ENCODE assay signal across 20 cellular contexts in genomic region chr7:143322646-143323343, GRCh38. TPM values are rescaled to one million over a fixed set of nuclear protein-coding genes. Genes with fewer than 3 reads are reported as not detected.
A peak's percentile ranks its signal among the peaks of the same experiment; 100 is the strongest.
DNase-seq lines count a peak whose midpoint lies in the region; ATAC-seq, FAIRE-seq and TF ChIP-seq lines count a peak whose summit lies in the region.
"Had no signal": no experiment of that assay in that cellular context is flagged by ENCODE, and none has a peak within 500 bp of the region (broad histone marks: within the 10 kb centered on the region; RNA-seq: fewer than 3 reads in every experiment).

No MANE protein-coding gene starts in this region.

- H2BK15ac ChIP-seq in H1 (ENCODE audit: low read length): 0 out of 2 replicates have a peak overlapping the region, but pooled peaks have one; percentile 61

- H3K4me3 ChIP-seq in H1 (ENCODE audit: extremely low read depth in 1 of 4, insufficient read depth in 2 of 4, low read depth in 3 of 4, low read length in 4 of 4): no peak overlapping the region
- H3K4me3 ChIP-seq in MM.1S (ENCODE audit: low read length): no peak overlapping the region
- H3K4me3 ChIP-seq: thoracic aorta had no signal

- no peak overlapping the region for H3K18ac ChIP-seq in H1 (ENCODE audit: extremely low read depth, low read length)

- DNase-seq in ELF-1 (ENCODE audit: low read depth, low spot score) (peak; percentile 43), H1 (ENCODE audit: low read depth in 1 of 2, low spot score in 2 of 2) (no peak), nephron progenitor cell (peak; percentile 23), MM.1S (no peak)
- DNase-seq: activated CD8-positive, alpha-beta memory T cell treated with anti-CD3 and anti-CD28 coated beads, Interleukin-2, amount 50 U/mL, for 4 hours; activated naive CD4-positive, alpha-beta T cell treated with anti-CD3 and anti-CD28 coated beads for 36 hours; brain microvascular endothelial cell; effector CD8-positive, alpha-beta T cell; NCI-H2107; NCI-H774; stimulated activated CD8-positive, alpha-beta memory T cell treated with anti-CD3 and anti-CD28 coated beads, Interleukin-4, amount 100 ng/mL, for 48 hours had no signal

- no peaks in the 10 kb centered on the region for H3K9me3 Mint-ChIP-seq in nephron progenitor cell
- H3K9me3 Mint-ChIP-seq: activated naive CD4-positive, alpha-beta T cell treated with anti-CD3 and anti-CD28 coated beads for 36 hours; natural killer cell treated with Interleukin-12 subunit alpha and Interleukin-12 subunit beta and Interleukin-15 and Interleukin-18, amount 100 ng/mL, for 72 hours; T-helper 1 cell treated with Interleukin-12 subunit alpha and Interleukin-12 subunit beta and Interleukin-4 antibody, amounts not matched to agents 30 μg/mL and 1 μg/mL, for 36 hours had no signal

- H3K14ac ChIP-seq in H1 (ENCODE audit: insufficient read length): no peak overlapping the region

- no peak overlapping the region for H3K4me2 ChIP-seq in H1 (ENCODE audit: insufficient read depth in 1 of 2, low read depth in 2 of 2, low read length in 2 of 2)
- no peak overlapping the region for H3K4me2 ChIP-seq in MM.1S (ENCODE audit: low read depth, low read length)

- H3K27ac ChIP-seq in H1 (ENCODE audit: low read depth, low read length): no peak overlapping the region
- no peak overlapping the region for H3K27ac ChIP-seq in MM.1S (ENCODE audit: low read length)
- H3K27ac ChIP-seq: brain microvascular endothelial cell, thoracic aorta had no signal

- H2AK5ac ChIP-seq in H1 (ENCODE audit: low read depth, low read length): no peak overlapping the region

- peaks cover 0 to 5% (median 0%) of the 10 kb centered on the region in 4 experiments; a peak in 1 of 7 replicates for H3K4me1 ChIP-seq in H1 (replicated peaks in 1 of 4; ENCODE audit: control insufficient read depth in 3 of 4, insufficient read depth in 4 of 4, low read length in 3 of 4)
- no peaks in the 10 kb centered on the region for H3K4me1 ChIP-seq in MM.1S (ENCODE audit: low read length)

- ATAC-seq in HG03442 (IDR thresholded peaks at IDR 0.05; ENCODE audit: unreplicated experiment) (no peak), GM21737 (IDR thresholded peaks at IDR 0.05; ENCODE audit: unreplicated experiment) (no peak)
- ATAC-seq: activated CD4-positive, CD25-positive, alpha-beta regulatory T cell treated with anti-CD3 and anti-CD28 coated beads, Interleukin-2, amount 50 U/mL, for 24 hours; natural killer cell treated with Interleukin-12 subunit alpha and Interleukin-12 subunit beta and Interleukin-15 and Interleukin-18, amount 100 ng/mL, for 72 hours had no signal

- no peaks in the 10 kb centered on the region for H3K79me1 ChIP-seq in H1 (ENCODE audit: low read depth, low read length)

- H3K9me3 ChIP-seq in H1 (ENCODE audit: insufficient read depth in 2 of 2, low read depth in 1 of 2, low read length in 1 of 2): no peaks in the 10 kb centered on the region
- H3K9me3 ChIP-seq in MM.1S (replicated peaks; ENCODE audit: insufficient read depth, low read length): no peaks in the 10 kb centered on the region
- H3K9me3 ChIP-seq: thoracic aorta had no signal

- peak overlapping the region; percentile 97 for H3K27ac Mint-ChIP-seq in nephron progenitor cell
- H3K27ac Mint-ChIP-seq: activated naive CD4-positive, alpha-beta T cell treated with anti-CD3 and anti-CD28 coated beads for 36 hours; natural killer cell treated with Interleukin-12 subunit alpha and Interleukin-12 subunit beta and Interleukin-15 and Interleukin-18, amount 100 ng/mL, for 72 hours had no signal

- no peak for TF ChIP-seq CTCF in H1 (IDR thresholded peaks at IDR 0.05; ENCODE audit: control extremely low read depth in 1 of 3, insufficient read depth in 1 of 3, low read depth in 1 of 3, low read length in 3 of 3)
- TF ChIP-seq CTCF in nephron progenitor cell (IDR thresholded peaks at IDR 0.05): no peak
- no peak for TF ChIP-seq CTCF in MM.1S (IDR thresholded peaks at IDR 0.05; ENCODE audit: low read length)

- no peaks in the 10 kb centered on the region for H3K23me2 ChIP-seq in H1 (ENCODE audit: low read depth, low read length)

- no peak overlapping the region for H3K23ac ChIP-seq in H1 (ENCODE audit: insufficient read length)

- H4K20me1 ChIP-seq in H1 (replicated peaks in 1 of 2; ENCODE audit: control insufficient read depth in 1 of 2, insufficient read depth in 2 of 2, low read length in 2 of 2) (no peaks in the 10 kb centered on the region), MM.1S (ENCODE audit: insufficient read depth, low read length) (no peaks in the 10 kb centered on the region)

- no peaks in the 10 kb centered on the region for H3K36me3 ChIP-seq in H1 (ENCODE audit: control insufficient read depth in 2 of 4, insufficient read depth in 4 of 4, low read length in 3 of 4)
- H3K36me3 ChIP-seq in MM.1S (replicated peaks; ENCODE audit: insufficient read depth, low read length): no peaks in the 10 kb centered on the region
- H3K36me3 ChIP-seq: brain microvascular endothelial cell, thoracic aorta had no signal

- H3K9me2 ChIP-seq in MM.1S (replicated peaks; ENCODE audit: insufficient read depth, low read length): no peaks in the 10 kb centered on the region

- no peak overlapping the region for H2BK120ac ChIP-seq in H1 (replicated peaks; ENCODE audit: low read depth, low read length)

- H2BK5ac ChIP-seq in H1 (ENCODE audit: low read depth, low read length): no peak overlapping the region

- no peak overlapping the region for H4K91ac ChIP-seq in H1 (replicated peaks; ENCODE audit: insufficient read length, low read length)

- CTCF ChIA-PET in H1 (lab: Charles Lee; ENCODE audit: partially characterized antibody): interaction anchor here (1.0 to 4.5 kb wide), 9 partner anchors 11 to 61 kb away, joined by 3 to 30 read pairs (median 4); no protein-coding TSS in a partner anchor

- no peak overlapping the region; the same call in 1 of the 2 replicates for H2BK12ac ChIP-seq in H1 (ENCODE audit: low read depth, low read length)

- no peak overlapping the region for H4K5ac ChIP-seq in H1 (ENCODE audit: insufficient read length, low read depth, low read length)

- H3K4me3 Mint-ChIP-seq in nephron progenitor cell: no peak overlapping the region
- H3K4me3 Mint-ChIP-seq: activated naive CD4-positive, alpha-beta T cell treated with anti-CD3 and anti-CD28 coated beads for 36 hours; natural killer cell treated with Interleukin-12 subunit alpha and Interleukin-12 subunit beta and Interleukin-15 and Interleukin-18, amount 100 ng/mL, for 72 hours; T-helper 1 cell treated with Interleukin-12 subunit alpha and Interleukin-12 subunit beta and Interleukin-4 antibody, amounts not matched to agents 30 μg/mL and 1 μg/mL, for 36 hours had no signal

- peaks cover 11% of the 10 kb centered on the region for H3K27me3 Mint-ChIP-seq in nephron progenitor cell (ENCODE audit: low read depth, poor library complexity)

- no peaks in the 10 kb centered on the region for H3K27me3 ChIP-seq in H1 (replicated peaks in 1 of 4; ENCODE audit: control insufficient read depth in 3 of 4, extremely low read depth in 1 of 4, insufficient read depth in 3 of 4, low read length in 3 of 4)
- H3K27me3 ChIP-seq in MM.1S (replicated peaks; ENCODE audit: insufficient read depth, low read length): no peaks in the 10 kb centered on the region
- H3K27me3 ChIP-seq: brain microvascular endothelial cell had no signal

- TF ChIP-seq EP300 in H1 (IDR thresholded peaks at IDR 0.05; ENCODE audit: borderline replicate concordance in 1 of 2, low read depth in 2 of 2, low read length in 2 of 2): no peak

- no peak overlapping the region for H4K8ac ChIP-seq in H1 (ENCODE audit: extremely low read depth, insufficient read depth, low read length)

- H3K36me3 Mint-ChIP-seq in nephron progenitor cell (ENCODE audit: low read depth): no peaks in the 10 kb centered on the region
- H3K36me3 Mint-ChIP-seq: natural killer cell treated with Interleukin-12 subunit alpha and Interleukin-12 subunit beta and Interleukin-15 and Interleukin-18, amount 100 ng/mL, for 72 hours had no signal

- no peak for FAIRE-seq in H1 (lab: Jason Lieb, UNC)
- FAIRE-seq: G401.6 had no signal

- WGBS in H1 (ENCODE audit: extremely low coverage in 1 of 2, insufficient coverage in 1 of 2, insufficient read length in 1 of 2, insufficient replicate concordance in 2 of 2, low coverage in 1 of 2, low lambda C conversion rate in 2 of 2, missing lambda C conversion rate in 1 of 2), 2 experiments: 85% methylated on average over 17 of the region's 20 CpGs; no CpG with 5 or more reads in 1 of the 2 experiments

- no peak overlapping the region for H3K4ac ChIP-seq in H1 (replicated peaks; ENCODE audit: insufficient read length, low read depth, low read length)

- no peak for TF ChIP-seq POLR2A in H1 (IDR thresholded peaks at IDR 0.05; ENCODE audit: control extremely low read depth in 1 of 2, low read depth in 2 of 2, low read length in 2 of 2)

- H3K9ac ChIP-seq in H1 (replicated peaks in 1 of 4; ENCODE audit: extremely low read depth in 1 of 4, low read depth in 3 of 4, low read length in 3 of 4): no peak overlapping the region
- H3K9ac ChIP-seq in MM.1S (ENCODE audit: low read length): no peak overlapping the region

- H2BK20ac ChIP-seq in H1 (ENCODE audit: low read length): no peak overlapping the region

- H2AFZ ChIP-seq in H1 (ENCODE audit: low read length) (no peak overlapping the region), MM.1S (ENCODE audit: low read length) (no peak overlapping the region)

- peaks cover 59% of the 10 kb centered on the region for H3K4me1 Mint-ChIP-seq in nephron progenitor cell

- no peaks in the 10 kb centered on the region for H3F3A ChIP-seq in MM.1S (ENCODE audit: insufficient read depth, low read length)

- no peak for TF ChIP-seq RAD21 in H1 (IDR thresholded peaks at IDR 0.05 in 1 of 2, conservative IDR thresholded peaks at IDR 0.05 in 1 of 2; ENCODE audit: low read depth in 2 of 2, low read length in 2 of 2)

- no peak overlapping the region for H3K56ac ChIP-seq in H1 (replicated peaks; ENCODE audit: insufficient read length, low read depth, low read length)

- POLR2A ChIA-PET in H1 (lab: Charles Lee; ENCODE audit: partially characterized antibody): interaction anchor here (0.8 to 1.6 kb wide), 3 partner anchors 22 to 83 kb away, joined by 3 to 6 read pairs (median 3); no protein-coding TSS in a partner anchor

- no peaks in the 10 kb centered on the region for H3K79me2 ChIP-seq in H1 (ENCODE audit: control insufficient read depth in 1 of 2, insufficient read depth in 2 of 2, low read length in 2 of 2)
- H3K79me2 ChIP-seq in MM.1S (ENCODE audit: low read length): no peaks in the 10 kb centered on the region

RNA-seq across cellular contexts. Expression of gene CLCN1, which starts 6.9 kb away (rescaled TPM):
- total RNA-seq in H1 (2021; fragmentation: NEBNext Ultra II Directional; extraction: Animal tissue kit (Norgen Biotek cat#: 25700)): 0.33 and 0.41 TPM in 2 replicates
- 0.36 and 0.38 TPM in 2 replicates for polyA plus RNA-seq in H1 (2011; rRNA removed)
- polyA plus RNA-seq in H1 (2011; cell fraction: cytosol; rRNA removed): 0.27 TPM
- polyA plus RNA-seq in H1 (2011; cell fraction: nucleus; rRNA removed): 0.36 TPM
- 0.21 to 0.34 TPM (median 0.30 TPM) in 4 replicates for polyA plus RNA-seq in H1 (2012, experiment 1 of 2)
- polyA plus RNA-seq in H1 (2012, experiment 2 of 2): 0.25 TPM
- polyA plus RNA-seq in H1 (2013, experiment 1 of 2): 0.16 TPM
- 0.20 TPM for polyA plus RNA-seq in H1 (2013, experiment 2 of 2)
- polyA minus RNA-seq in H1 (2011; rRNA and poly(A)+ RNA removed): 0.09 and 0.15 TPM in 2 replicates
- polyA minus RNA-seq in H1 (2011; cell fraction: cytosol; rRNA and poly(A)+ RNA removed): not detected
- not detected for polyA minus RNA-seq in H1 (2011; cell fraction: nucleus; rRNA and poly(A)+ RNA removed)
- total RNA-seq: activated naive CD4-positive, alpha-beta T cell treated with anti-CD3 and anti-CD28 coated beads for 36 hours; lung microvascular endothelial cell had no signal
- polyA plus RNA-seq: AG04450 had no signal

RNA-seq across cellular contexts. Expression of gene CASP2, which starts 34.6 kb away (rescaled TPM):
- 32.8 and 35.3 TPM in 2 replicates for total RNA-seq in H1 (2021; fragmentation: NEBNext Ultra II Directional; extraction: Animal tissue kit (Norgen Biotek cat#: 25700))
- 18.3 and 23.7 TPM in 2 replicates for polyA plus RNA-seq in H1 (2011; rRNA removed)
- 18.3 TPM for polyA plus RNA-seq in H1 (2011; cell fraction: cytosol; rRNA removed)
- polyA plus RNA-seq in H1 (2011; cell fraction: nucleus; rRNA removed): 34.3 TPM
- polyA plus RNA-seq in H1 (2012, experiment 1 of 2): 18.4 to 21.4 TPM (median 19.0 TPM) in 4 replicates
- 7.8 TPM for polyA plus RNA-seq in H1 (2012, experiment 2 of 2)
- 17.7 TPM for polyA plus RNA-seq in H1 (2013, experiment 1 of 2)
- polyA plus RNA-seq in H1 (2013, experiment 2 of 2): 17.0 TPM
- 53.5 and 68.2 TPM in 2 replicates for polyA minus RNA-seq in H1 (2011; rRNA and poly(A)+ RNA removed)
- polyA minus RNA-seq in H1 (2011; cell fraction: cytosol; rRNA and poly(A)+ RNA removed): 18.6 TPM
- polyA minus RNA-seq in H1 (2011; cell fraction: nucleus; rRNA and poly(A)+ RNA removed): 36.3 TPM

RNA-seq across cellular contexts. Expression of gene TMEM139, which starts 38.0 kb away (rescaled TPM):
- 3.2 and 4.4 TPM in 2 replicates for total RNA-seq in H1 (2021; fragmentation: NEBNext Ultra II Directional; extraction: Animal tissue kit (Norgen Biotek cat#: 25700))
- 6.7 and 7.6 TPM in 2 replicates for polyA plus RNA-seq in H1 (2011; rRNA removed)
- 5.5 TPM for polyA plus RNA-seq in H1 (2011; cell fraction: cytosol; rRNA removed)
- 4.9 TPM for polyA plus RNA-seq in H1 (2011; cell fraction: nucleus; rRNA removed)
- polyA plus RNA-seq in H1 (2012, experiment 1 of 2): 2.5 to 4.0 TPM (median 3.9 TPM) in 4 replicates
- 4.6 TPM for polyA plus RNA-seq in H1 (2012, experiment 2 of 2)
- 1.7 TPM for polyA plus RNA-seq in H1 (2013, experiment 1 of 2)
- polyA plus RNA-seq in H1 (2013, experiment 2 of 2): 2.2 TPM
- polyA minus RNA-seq in H1 (2011; rRNA and poly(A)+ RNA removed): 2.1 and 2.6 TPM in 2 replicates
- not detected for polyA minus RNA-seq in H1 (2011; cell fraction: cytosol; rRNA and poly(A)+ RNA removed)
- 1.9 TPM for polyA minus RNA-seq in H1 (2011; cell fraction: nucleus; rRNA and poly(A)+ RNA removed)
- total RNA-seq: lung microvascular endothelial cell; natural killer cell treated with Interleukin-12 subunit alpha and Interleukin-12 subunit beta and Interleukin-15 and Interleukin-18, amount 100 ng/mL, for 72 hours had no signal
- polyA plus RNA-seq: AG04450 had no signal

RNA-seq across cellular contexts. Expression of gene FAM131B, which starts 39.7 kb away (rescaled TPM):
- 35.5 and 38.2 TPM in 2 replicates for total RNA-seq in H1 (2021; fragmentation: NEBNext Ultra II Directional; extraction: Animal tissue kit (Norgen Biotek cat#: 25700))
- 23.1 and 28.8 TPM in 2 replicates for polyA plus RNA-seq in H1 (2011; rRNA removed)
- polyA plus RNA-seq in H1 (2011; cell fraction: cytosol; rRNA removed): 27.9 TPM
- 37.7 TPM for polyA plus RNA-seq in H1 (2011; cell fraction: nucleus; rRNA removed)
- polyA plus RNA-seq in H1 (2012, experiment 1 of 2): 22.4 to 28.3 TPM (median 26.2 TPM) in 4 replicates
- polyA plus RNA-seq in H1 (2012, experiment 2 of 2): 25.4 TPM
- polyA plus RNA-seq in H1 (2013, experiment 1 of 2): 11.6 TPM
- polyA plus RNA-seq in H1 (2013, experiment 2 of 2): 12.8 TPM
- polyA minus RNA-seq in H1 (2011; rRNA and poly(A)+ RNA removed): 51.2 and 57.7 TPM in 2 replicates
- polyA minus RNA-seq in H1 (2011; cell fraction: cytosol; rRNA and poly(A)+ RNA removed): 20.8 TPM
- polyA minus RNA-seq in H1 (2011; cell fraction: nucleus; rRNA and poly(A)+ RNA removed): 25.5 TPM

RNA-seq across cellular contexts. Expression of gene ZYX, which starts 58.4 kb away (rescaled TPM):
- total RNA-seq in H1 (2021; fragmentation: NEBNext Ultra II Directional; extraction: Animal tissue kit (Norgen Biotek cat#: 25700)): 159 and 174 TPM in 2 replicates
- 40.6 and 77.9 TPM in 2 replicates for polyA plus RNA-seq in H1 (2011; rRNA removed)
- 25.7 TPM for polyA plus RNA-seq in H1 (2011; cell fraction: cytosol; rRNA removed)
- 107 TPM for polyA plus RNA-seq in H1 (2011; cell fraction: nucleus; rRNA removed)
- 138 to 177 TPM (median 171 TPM) in 4 replicates for polyA plus RNA-seq in H1 (2012, experiment 1 of 2)
- polyA plus RNA-seq in H1 (2012, experiment 2 of 2): 172 TPM
- 166 TPM for polyA plus RNA-seq in H1 (2013, experiment 1 of 2)
- polyA plus RNA-seq in H1 (2013, experiment 2 of 2): 163 TPM
- polyA minus RNA-seq in H1 (2011; rRNA and poly(A)+ RNA removed): 21.5 and 32.9 TPM in 2 replicates
- 70.7 TPM for polyA minus RNA-seq in H1 (2011; cell fraction: cytosol; rRNA and poly(A)+ RNA removed)
- polyA minus RNA-seq in H1 (2011; cell fraction: nucleus; rRNA and poly(A)+ RNA removed): 64.8 TPM

Comparison
In these comparisons a context has a peak if more than half of its experiments do, and no peak if none do; other contexts are left out.
1. DNase-seq: peak in ELF-1 (single experiment) and nephron progenitor cell (single experiment); none in H1 (0 of 2) and MM.1S (single experiment).